Comparison of ENCODE assay signal across 16 cellular contexts in the genomic region with DNA sequence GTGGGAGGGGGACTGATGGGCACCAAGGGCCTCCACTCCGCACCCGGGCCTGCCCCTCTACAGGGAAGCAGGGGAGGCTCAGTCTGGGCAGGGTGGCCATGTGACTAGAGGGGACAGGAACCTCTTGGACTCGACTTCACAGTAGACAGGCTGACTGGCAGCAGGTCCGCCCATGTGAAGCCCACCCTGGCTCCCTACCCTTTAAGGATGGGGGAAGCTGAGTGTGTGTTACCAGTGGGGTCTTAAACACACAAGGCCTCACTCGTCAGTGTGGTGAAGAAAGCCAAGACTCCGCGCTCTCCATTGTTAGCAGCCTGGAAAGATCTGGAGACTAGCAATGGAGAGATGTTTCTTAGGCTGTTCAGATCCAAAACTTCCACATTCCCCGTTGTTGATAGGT.
"Had no signal": no experiment of that assay in that cellular context is flagged by ENCODE, and none has a peak within 500 bp of the region (broad histone marks: within the 10 kb centered on the region; RNA-seq: fewer than 3 reads in every experiment).

No MANE protein-coding gene starts in this region.

- H3K4me1 ChIP-seq: gastrocnemius medialis, neural progenitor cell had no signal

- H3K4me3 ChIP-seq: gastrocnemius medialis, neural progenitor cell, suprapubic skin, vagina had no signal

- H3K27me3 ChIP-seq: gastrocnemius medialis, neural progenitor cell, suprapubic skin, vagina had no signal

- ATAC-seq: esophagus mucosa; gastrocnemius medialis; naive thymus-derived CD4-positive, alpha-beta T cell had no signal

- H3K9me3 ChIP-seq: gastrocnemius medialis, suprapubic skin, vagina had no signal

- H2AFZ ChIP-seq: neural progenitor cell had no signal

- H3K4me2 ChIP-seq: neural progenitor cell had no signal

- H3K9ac ChIP-seq: neural progenitor cell had no signal

- H3K27ac ChIP-seq: neural progenitor cell, suprapubic skin, vagina had no signal

- FAIRE-seq: bronchial epithelial cell, TTC549 had no signal

- DNase-seq: activated CD4-positive, alpha-beta T cell treated with anti-CD3 and anti-CD28 coated beads, Interleukin-2, amount 50 U/mL, for 4 hours; activated gamma-delta T cell; activated T-cell treated with anti-CD3 and anti-CD28 coated beads, Interleukin-2, amount 50 U/mL, for 1 hour; effector CD4-positive, alpha-beta T cell; gastrocnemius medialis; head of caudate nucleus; kidney glomerular epithelial cell; mesenchymal stem cell; naive thymus-derived CD4-positive, alpha-beta T cell; trophoblast cell had no signal
